In the genomic region with DNA sequence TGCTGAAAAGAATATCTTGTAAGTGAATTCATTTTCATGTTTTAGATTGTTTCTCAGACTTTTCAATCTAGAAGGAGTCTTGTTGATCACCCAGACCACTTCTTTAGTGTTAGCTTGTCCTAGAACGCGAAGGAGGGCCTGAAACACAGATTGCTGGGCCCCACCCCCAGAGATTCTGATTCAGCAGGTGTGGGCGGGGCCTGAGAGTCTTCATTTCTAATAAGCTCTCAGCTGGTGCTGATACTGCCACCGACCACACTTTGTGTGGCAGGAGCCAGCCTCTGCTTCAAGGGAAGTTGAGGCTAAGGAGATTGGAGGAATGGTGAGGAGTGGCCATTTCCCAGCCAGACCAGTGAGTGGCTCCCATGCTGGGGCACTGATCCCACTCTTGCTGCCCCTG, we compare ENCODE assay signal across 1 cellular context.
TF ChIP-seq lines count a peak whose summit lies in the region.

No MANE protein-coding gene starts in this region.

TF ChIP-seq in IMR-90, 13 proteins besides CTCF, POLR2A, EP300 and RAD21:
- TF ChIP-seq MAFK (IDR thresholded peaks at IDR 0.05; ENCODE audit: low read depth, low read length) (no peak), SMC3 (IDR thresholded peaks at IDR 0.05; ENCODE audit: low read depth, low read length) (no peak), CEBPB (IDR thresholded peaks at IDR 0.05; ENCODE audit: low read depth, low read length) (no peak)
